Comparison of ENCODE assay signal across 8 cellular contexts in genomic region chr16:22573226-22573531, GRCh38.
A peak's percentile ranks its signal among the peaks of the same experiment; 100 is the strongest.
DNase-seq lines count a peak whose midpoint lies in the region; ATAC-seq and TF ChIP-seq lines count a peak whose summit lies in the region.
"Not testable (repeated sequence)": the region's sequence is repeated elsewhere in the genome, so short reads cannot be mapped to it uniquely, and the experiment has no call there.

No MANE protein-coding gene starts in this region.

- H3K27me3 Mint-ChIP-seq in activated CD8-positive, alpha-beta memory T cell treated with anti-CD3 and anti-CD28 coated beads, Interleukin-2, amount 10 ng/mL, durations not matched to agents 7 days and 5 days, result peaks cover 10% of the 10 kb centered on the region
- not testable (repeated sequence) for H3K27me3 Mint-ChIP-seq in naive B cell

- not testable (repeated sequence) for H3K27ac Mint-ChIP-seq in activated CD8-positive, alpha-beta memory T cell treated with anti-CD3 and anti-CD28 coated beads, Interleukin-2, amount 10 ng/mL, durations not matched to agents 7 days and 5 days; naive B cell

- ATAC-seq in GM18519 (IDR thresholded peaks at IDR 0.05; ENCODE audit: low FRiP score, unreplicated experiment) (peak; percentile 51), GM21515 (IDR thresholded peaks at IDR 0.05; ENCODE audit: unreplicated experiment) (peak; percentile 80), HG02884 (IDR thresholded peaks at IDR 0.05; ENCODE audit: unreplicated experiment) (peak; percentile 80), HG03521 (IDR thresholded peaks at IDR 0.05; ENCODE audit: unreplicated experiment) (peak; percentile 65), Right ventricle myocardium inferior (peak; percentile 91), naive B cell (ENCODE audit: low read depth in 2 of 2) (peak; percentile 78 to 83), upper lobe of right lung (peak; percentile 97)
- peak; percentile 95 for ATAC-seq in activated CD8-positive, alpha-beta memory T cell treated with anti-CD3 and anti-CD28 coated beads, Interleukin-2, amount 10 ng/mL, durations not matched to agents 7 days and 5 days

- not testable (repeated sequence) for H3K36me3 ChIP-seq in upper lobe of right lung

- not testable (repeated sequence) for H3K9me3 Mint-ChIP-seq in activated CD8-positive, alpha-beta memory T cell treated with anti-CD3 and anti-CD28 coated beads, Interleukin-2, amount 10 ng/mL, durations not matched to agents 7 days and 5 days (ENCODE audit: low read depth); naive B cell

- not testable (repeated sequence) for H3K4me1 ChIP-seq in upper lobe of right lung

- not testable (repeated sequence) for H3K4me1 Mint-ChIP-seq in activated CD8-positive, alpha-beta memory T cell treated with anti-CD3 and anti-CD28 coated beads, Interleukin-2, amount 10 ng/mL, durations not matched to agents 7 days and 5 days; naive B cell

- CTCF ChIA-PET in activated CD8-positive, alpha-beta memory T cell treated with anti-CD3 and anti-CD28 coated beads, Interleukin-2, amount 10 ng/mL, durations not matched to agents 7 days and 5 days (lab: Charles Lee), result not testable (repeated sequence)

- H3K27me3 ChIP-seq in upper lobe of right lung, result peaks cover 15% of the 10 kb centered on the region

- not testable (repeated sequence) for H3K27ac ChIP-seq in upper lobe of right lung

- intact Hi-C loops in Right ventricle myocardium inferior (cut with DNase I); upper lobe of right lung (cut with DNase I): not testable (repeated sequence)

- TF ChIP-seq CTCF in upper lobe of right lung (IDR thresholded peaks at IDR 0.05), result not testable (repeated sequence)

- H3K4me3 Mint-ChIP-seq in activated CD8-positive, alpha-beta memory T cell treated with anti-CD3 and anti-CD28 coated beads, Interleukin-2, amount 10 ng/mL, durations not matched to agents 7 days and 5 days; naive B cell: not testable (repeated sequence)

- not testable (repeated sequence) for DNase-seq in activated CD8-positive, alpha-beta memory T cell treated with anti-CD3 and anti-CD28 coated beads, Interleukin-2, amount 10 ng/mL, durations not matched to agents 7 days and 5 days; Right ventricle myocardium inferior (ENCODE audit: missing footprints); naive B cell; upper lobe of right lung

- not testable (repeated sequence) for H3K9me3 ChIP-seq in upper lobe of right lung

- not testable (repeated sequence) for H3K4me3 ChIP-seq in upper lobe of right lung

- H3K36me3 Mint-ChIP-seq in activated CD8-positive, alpha-beta memory T cell treated with anti-CD3 and anti-CD28 coated beads, Interleukin-2, amount 10 ng/mL, durations not matched to agents 7 days and 5 days; naive B cell: not testable (repeated sequence)
